In the genomic region with DNA sequence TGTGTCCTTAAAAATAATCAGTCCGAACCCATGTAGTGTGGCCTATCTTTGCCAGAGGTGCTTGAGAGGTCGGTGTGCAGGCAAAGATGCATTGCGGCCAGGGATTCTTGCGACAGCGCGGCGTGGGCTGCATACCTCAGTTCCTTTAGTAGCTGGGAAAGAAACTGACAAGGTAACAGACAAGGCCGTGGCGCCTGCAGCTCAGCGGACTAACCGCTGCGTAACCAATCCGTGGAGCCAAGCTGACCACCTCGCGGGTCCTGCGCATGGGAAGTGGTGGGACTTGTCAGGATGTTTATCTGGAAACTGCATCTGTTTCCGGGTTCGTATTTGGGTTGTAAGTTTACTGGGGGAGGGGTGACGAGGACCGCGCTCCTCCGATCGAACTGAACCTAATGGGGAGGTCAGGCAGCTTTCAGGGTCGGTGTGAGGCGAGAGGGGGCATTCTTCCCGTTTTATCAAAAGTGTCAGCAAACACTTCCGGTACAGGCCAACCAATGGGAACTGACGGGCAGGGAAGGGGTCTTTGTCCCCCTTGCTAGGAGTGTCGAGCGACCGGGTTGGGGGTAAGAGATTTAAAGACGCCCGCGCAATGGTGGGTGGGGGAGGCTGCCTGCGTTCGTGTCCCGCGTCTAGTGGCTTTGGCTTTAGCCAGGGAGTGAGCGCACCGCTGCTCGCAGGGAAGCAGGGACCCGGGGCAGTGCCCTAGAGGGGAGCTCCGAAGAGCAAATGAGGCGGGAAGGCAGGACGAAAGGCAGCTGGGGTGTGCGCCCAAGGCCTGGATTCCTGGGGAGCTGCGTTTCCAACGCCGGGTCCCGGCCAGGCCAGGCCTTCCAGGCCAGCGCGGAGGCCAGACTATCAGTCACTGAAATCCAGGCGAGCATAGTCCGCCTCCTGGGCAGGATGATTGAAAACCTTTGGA, we compare ENCODE assay signal across 2 cellular contexts.
TF ChIP-seq lines count a peak whose summit lies in the region.

No MANE protein-coding gene starts in this region.

TF ChIP-seq in GM23338, 12 proteins besides CTCF, POLR2A, EP300 and RAD21:
- TF ChIP-seq CREB1 (CRISPR knock-in tag; IDR thresholded peaks at IDR 0.05; ENCODE audit: low read depth) (no peak), EZH2 (IDR thresholded peaks at IDR 0.05; ENCODE audit: low read depth, unreplicated experiment) (peak; percentile 66)
TF ChIP-seq in GM23338: peak in this region for 1.

TF ChIP-seq in H1, 55 proteins besides CTCF, POLR2A, EP300 and RAD21:
- TF ChIP-seq HDAC2 (IDR thresholded peaks at IDR 0.05; ENCODE audit: borderline replicate concordance in 1 of 2, low read depth in 2 of 2, low read length in 2 of 2): peak in 1 of 2 experiments; percentile 69; a peak in 1 of 4 replicates
- TF ChIP-seq PHF8 (conservative IDR thresholded peaks at IDR 0.05; ENCODE audit: low read depth, low read length): no peak
- TF ChIP-seq, protein P1, sequence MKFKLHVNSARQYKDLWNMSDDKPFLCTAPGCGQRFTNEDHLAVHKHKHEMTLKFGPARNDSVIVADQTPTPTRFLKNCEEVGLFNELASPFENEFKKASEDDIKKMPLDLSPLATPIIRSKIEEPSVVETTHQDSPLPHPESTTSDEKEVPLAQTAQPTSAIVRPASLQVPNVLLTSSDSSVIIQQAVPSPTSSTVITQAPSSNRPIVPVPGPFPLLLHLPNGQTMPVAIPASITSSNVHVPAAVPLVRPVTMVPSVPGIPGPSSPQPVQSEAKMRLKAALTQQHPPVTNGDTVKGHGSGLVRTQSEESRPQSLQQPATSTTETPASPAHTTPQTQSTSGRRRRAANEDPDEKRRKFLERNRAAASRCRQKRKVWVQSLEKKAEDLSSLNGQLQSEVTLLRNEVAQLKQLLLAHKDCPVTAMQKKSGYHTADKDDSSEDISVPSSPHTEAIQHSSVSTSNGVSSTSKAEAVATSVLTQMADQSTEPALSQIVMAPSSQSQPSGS (IDR thresholded peaks at IDR 0.05; ENCODE audit: low read length): no peak
- TF ChIP-seq TAF1 (IDR thresholded peaks at IDR 0.05; ENCODE audit: low read depth, low read length): 0 out of 2 replicates have a peak, but pooled peaks have one; percentile 9
- TF ChIP-seq NRF1 (IDR thresholded peaks at IDR 0.05; ENCODE audit: low read depth, low read length): no peak
- TF ChIP-seq RBBP5 (IDR thresholded peaks at IDR 0.05; ENCODE audit: borderline replicate concordance, low read depth, low read length): peak; percentile 53; the same call in 1 of the 2 replicates
- TF ChIP-seq, protein P2, sequence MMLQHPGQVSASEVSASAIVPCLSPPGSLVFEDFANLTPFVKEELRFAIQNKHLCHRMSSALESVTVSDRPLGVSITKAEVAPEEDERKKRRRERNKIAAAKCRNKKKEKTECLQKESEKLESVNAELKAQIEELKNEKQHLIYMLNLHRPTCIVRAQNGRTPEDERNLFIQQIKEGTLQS (IDR thresholded peaks at IDR 0.05; ENCODE audit: insufficient read depth, low read depth, low read length): no peak
- TF ChIP-seq CTBP2 (IDR thresholded peaks at IDR 0.05; ENCODE audit: borderline replicate concordance, insufficient read depth, insufficient read length, low read length): peak; percentile 71
- no peak for TF ChIP-seq CHD2 (IDR thresholded peaks at IDR 0.05; ENCODE audit: low read length)
- TF ChIP-seq SUZ12 (IDR thresholded peaks at IDR 0.05; ENCODE audit: low read length): peak; percentile 94; the same call in 1 of the 2 replicates
- peak; percentile 53 for TF ChIP-seq ASH2L (IDR thresholded peaks at IDR 0.05; ENCODE audit: low read length)
- TF ChIP-seq EZH2 (IDR thresholded peaks at IDR 0.05; ENCODE audit: low read depth, low read length, severe bottlenecking): peak; percentile 64
- TF ChIP-seq SIN3A (conservative IDR thresholded peaks at IDR 0.05 in 1 of 2, IDR thresholded peaks at IDR 0.05 in 1 of 2; ENCODE audit: low read depth in 1 of 2, low read length in 2 of 2): no peak; a peak in 1 of 4 replicates
- TF ChIP-seq CHD1 (IDR thresholded peaks at IDR 0.05; ENCODE audit: low read depth, low read length): no peak
- peak; percentile 94 for TF ChIP-seq KDM4A (IDR thresholded peaks at IDR 0.05; ENCODE audit: low read depth, low read length, severe bottlenecking)
- TF ChIP-seq JUN (IDR thresholded peaks at IDR 0.05; ENCODE audit: low read depth, low read length): no peak
- TF ChIP-seq FOSL1 (IDR thresholded peaks at IDR 0.05; ENCODE audit: insufficient read depth, low read depth, low read length): no peak
- TF ChIP-seq RNF2 (IDR thresholded peaks at IDR 0.05; ENCODE audit: borderline replicate concordance, low read depth, low read length, missing control alignments, poor library complexity, severe bottlenecking): peak; percentile 85
- no peak for TF ChIP-seq POLR2AphosphoS5 (IDR thresholded peaks at IDR 0.05; ENCODE audit: low read depth, low read length)
- TF ChIP-seq, protein P3, sequence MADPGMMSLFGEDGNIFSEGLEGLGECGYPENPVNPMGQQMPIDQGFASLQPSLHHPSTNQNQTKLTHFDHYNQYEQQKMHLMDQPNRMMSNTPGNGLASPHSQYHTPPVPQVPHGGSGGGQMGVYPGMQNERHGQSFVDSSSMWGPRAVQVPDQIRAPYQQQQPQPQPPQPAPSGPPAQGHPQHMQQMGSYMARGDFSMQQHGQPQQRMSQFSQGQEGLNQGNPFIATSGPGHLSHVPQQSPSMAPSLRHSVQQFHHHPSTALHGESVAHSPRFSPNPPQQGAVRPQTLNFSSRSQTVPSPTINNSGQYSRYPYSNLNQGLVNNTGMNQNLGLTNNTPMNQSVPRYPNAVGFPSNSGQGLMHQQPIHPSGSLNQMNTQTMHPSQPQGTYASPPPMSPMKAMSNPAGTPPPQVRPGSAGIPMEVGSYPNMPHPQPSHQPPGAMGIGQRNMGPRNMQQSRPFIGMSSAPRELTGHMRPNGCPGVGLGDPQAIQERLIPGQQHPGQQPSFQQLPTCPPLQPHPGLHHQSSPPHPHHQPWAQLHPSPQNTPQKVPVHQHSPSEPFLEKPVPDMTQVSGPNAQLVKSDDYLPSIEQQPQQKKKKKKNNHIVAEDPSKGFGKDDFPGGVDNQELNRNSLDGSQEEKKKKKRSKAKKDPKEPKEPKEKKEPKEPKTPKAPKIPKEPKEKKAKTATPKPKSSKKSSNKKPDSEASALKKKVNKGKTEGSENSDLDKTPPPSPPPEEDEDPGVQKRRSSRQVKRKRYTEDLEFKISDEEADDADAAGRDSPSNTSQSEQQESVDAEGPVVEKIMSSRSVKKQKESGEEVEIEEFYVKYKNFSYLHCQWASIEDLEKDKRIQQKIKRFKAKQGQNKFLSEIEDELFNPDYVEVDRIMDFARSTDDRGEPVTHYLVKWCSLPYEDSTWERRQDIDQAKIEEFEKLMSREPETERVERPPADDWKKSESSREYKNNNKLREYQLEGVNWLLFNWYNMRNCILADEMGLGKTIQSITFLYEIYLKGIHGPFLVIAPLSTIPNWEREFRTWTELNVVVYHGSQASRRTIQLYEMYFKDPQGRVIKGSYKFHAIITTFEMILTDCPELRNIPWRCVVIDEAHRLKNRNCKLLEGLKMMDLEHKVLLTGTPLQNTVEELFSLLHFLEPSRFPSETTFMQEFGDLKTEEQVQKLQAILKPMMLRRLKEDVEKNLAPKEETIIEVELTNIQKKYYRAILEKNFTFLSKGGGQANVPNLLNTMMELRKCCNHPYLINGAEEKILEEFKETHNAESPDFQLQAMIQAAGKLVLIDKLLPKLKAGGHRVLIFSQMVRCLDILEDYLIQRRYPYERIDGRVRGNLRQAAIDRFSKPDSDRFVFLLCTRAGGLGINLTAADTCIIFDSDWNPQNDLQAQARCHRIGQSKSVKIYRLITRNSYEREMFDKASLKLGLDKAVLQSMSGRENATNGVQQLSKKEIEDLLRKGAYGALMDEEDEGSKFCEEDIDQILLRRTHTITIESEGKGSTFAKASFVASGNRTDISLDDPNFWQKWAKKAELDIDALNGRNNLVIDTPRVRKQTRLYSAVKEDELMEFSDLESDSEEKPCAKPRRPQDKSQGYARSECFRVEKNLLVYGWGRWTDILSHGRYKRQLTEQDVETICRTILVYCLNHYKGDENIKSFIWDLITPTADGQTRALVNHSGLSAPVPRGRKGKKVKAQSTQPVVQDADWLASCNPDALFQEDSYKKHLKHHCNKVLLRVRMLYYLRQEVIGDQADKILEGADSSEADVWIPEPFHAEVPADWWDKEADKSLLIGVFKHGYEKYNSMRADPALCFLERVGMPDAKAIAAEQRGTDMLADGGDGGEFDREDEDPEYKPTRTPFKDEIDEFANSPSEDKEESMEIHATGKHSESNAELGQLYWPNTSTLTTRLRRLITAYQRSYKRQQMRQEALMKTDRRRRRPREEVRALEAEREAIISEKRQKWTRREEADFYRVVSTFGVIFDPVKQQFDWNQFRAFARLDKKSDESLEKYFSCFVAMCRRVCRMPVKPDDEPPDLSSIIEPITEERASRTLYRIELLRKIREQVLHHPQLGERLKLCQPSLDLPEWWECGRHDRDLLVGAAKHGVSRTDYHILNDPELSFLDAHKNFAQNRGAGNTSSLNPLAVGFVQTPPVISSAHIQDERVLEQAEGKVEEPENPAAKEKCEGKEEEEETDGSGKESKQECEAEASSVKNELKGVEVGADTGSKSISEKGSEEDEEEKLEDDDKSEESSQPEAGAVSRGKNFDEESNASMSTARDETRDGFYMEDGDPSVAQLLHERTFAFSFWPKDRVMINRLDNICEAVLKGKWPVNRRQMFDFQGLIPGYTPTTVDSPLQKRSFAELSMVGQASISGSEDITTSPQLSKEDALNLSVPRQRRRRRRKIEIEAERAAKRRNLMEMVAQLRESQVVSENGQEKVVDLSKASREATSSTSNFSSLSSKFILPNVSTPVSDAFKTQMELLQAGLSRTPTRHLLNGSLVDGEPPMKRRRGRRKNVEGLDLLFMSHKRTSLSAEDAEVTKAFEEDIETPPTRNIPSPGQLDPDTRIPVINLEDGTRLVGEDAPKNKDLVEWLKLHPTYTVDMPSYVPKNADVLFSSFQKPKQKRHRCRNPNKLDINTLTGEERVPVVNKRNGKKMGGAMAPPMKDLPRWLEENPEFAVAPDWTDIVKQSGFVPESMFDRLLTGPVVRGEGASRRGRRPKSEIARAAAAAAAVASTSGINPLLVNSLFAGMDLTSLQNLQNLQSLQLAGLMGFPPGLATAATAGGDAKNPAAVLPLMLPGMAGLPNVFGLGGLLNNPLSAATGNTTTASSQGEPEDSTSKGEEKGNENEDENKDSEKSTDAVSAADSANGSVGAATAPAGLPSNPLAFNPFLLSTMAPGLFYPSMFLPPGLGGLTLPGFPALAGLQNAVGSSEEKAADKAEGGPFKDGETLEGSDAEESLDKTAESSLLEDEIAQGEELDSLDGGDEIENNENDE (IDR thresholded peaks at IDR 0.05; ENCODE audit: insufficient replicate concordance, low read length): no peak
- no peak for TF ChIP-seq GTF2F1 (IDR thresholded peaks at IDR 0.05; ENCODE audit: borderline replicate concordance, low read depth, low read length)
TF ChIP-seq in H1: peak in this region for 9.
